1 cellular context compared by ENCODE assay signal in the genomic region with DNA sequence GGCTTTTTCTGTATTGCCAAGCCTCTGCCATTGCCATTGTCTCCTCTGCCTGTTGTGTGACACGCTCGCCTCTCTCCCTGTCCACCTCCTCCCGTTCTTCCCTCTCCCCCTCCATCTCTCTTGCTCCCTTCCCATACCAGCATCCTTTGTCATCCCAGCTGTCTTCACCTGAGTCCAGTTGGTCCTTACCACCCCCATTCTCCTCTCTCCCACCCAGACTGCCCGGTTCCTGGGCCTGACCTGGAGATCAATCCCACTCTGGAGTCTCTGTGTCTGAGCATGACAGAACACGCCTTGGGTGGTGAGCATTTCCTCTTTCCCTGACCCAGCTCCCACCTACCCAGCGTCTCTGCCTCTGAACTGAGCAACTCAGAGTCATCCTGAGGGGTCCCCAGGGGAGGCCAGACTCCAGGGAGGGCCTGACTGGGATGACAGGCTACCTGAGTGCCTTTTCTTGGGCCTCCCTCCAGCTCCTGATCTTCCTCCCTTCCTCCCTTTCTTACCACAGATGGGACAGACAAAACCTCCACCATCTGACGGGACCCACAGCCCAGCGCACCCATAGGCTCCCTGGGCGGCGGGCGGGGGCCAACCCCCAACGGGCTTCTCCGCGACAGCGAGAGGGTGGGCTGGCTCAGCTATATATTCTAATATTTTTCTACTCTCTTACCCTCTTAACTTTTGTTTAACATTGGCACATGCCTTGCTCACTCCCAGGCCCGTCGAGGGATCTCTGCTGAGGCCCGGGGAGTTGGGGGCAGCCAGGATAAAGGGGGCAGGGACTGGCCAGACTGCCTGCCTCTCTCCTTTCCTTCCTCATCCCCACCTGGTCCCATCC.
TF ChIP-seq lines count a peak whose summit lies in the region.

No MANE protein-coding gene starts in this region.

TF ChIP-seq in H1, 55 proteins besides CTCF, POLR2A, EP300 and RAD21:
- TF ChIP-seq BCL11A (IDR thresholded peaks at IDR 0.05; ENCODE audit: low read depth in 2 of 2, low read length in 2 of 2) (no peak), RFX5 (IDR thresholded peaks at IDR 0.05; ENCODE audit: borderline replicate concordance, low read depth, low read length) (no peak), CBX8 (IDR thresholded peaks at IDR 0.05; ENCODE audit: borderline replicate concordance, low read depth, low read length) (no peak), SIX5 (IDR thresholded peaks at IDR 0.05; ENCODE audit: low read depth, low read length) (no peak), CREB1 (IDR thresholded peaks at IDR 0.05) (no peak), SAP30 (IDR thresholded peaks at IDR 0.05; ENCODE audit: insufficient read depth, insufficient replicate concordance, low read length) (no peak), KDM1A (IDR thresholded peaks at IDR 0.05; ENCODE audit: borderline replicate concordance, low read length) (no peak), RBBP5 (IDR thresholded peaks at IDR 0.05; ENCODE audit: borderline replicate concordance, low read depth, low read length) (no peak), BRCA1 (IDR thresholded peaks at IDR 0.05; ENCODE audit: low read depth, low read length) (no peak), CTBP2 (IDR thresholded peaks at IDR 0.05; ENCODE audit: borderline replicate concordance, insufficient read depth, insufficient read length, low read length) (no peak), CHD1 (IDR thresholded peaks at IDR 0.05; ENCODE audit: low read depth, low read length) (no peak), KDM4A (IDR thresholded peaks at IDR 0.05; ENCODE audit: low read depth, low read length, severe bottlenecking) (no peak)
- TF ChIP-seq, protein P1, sequence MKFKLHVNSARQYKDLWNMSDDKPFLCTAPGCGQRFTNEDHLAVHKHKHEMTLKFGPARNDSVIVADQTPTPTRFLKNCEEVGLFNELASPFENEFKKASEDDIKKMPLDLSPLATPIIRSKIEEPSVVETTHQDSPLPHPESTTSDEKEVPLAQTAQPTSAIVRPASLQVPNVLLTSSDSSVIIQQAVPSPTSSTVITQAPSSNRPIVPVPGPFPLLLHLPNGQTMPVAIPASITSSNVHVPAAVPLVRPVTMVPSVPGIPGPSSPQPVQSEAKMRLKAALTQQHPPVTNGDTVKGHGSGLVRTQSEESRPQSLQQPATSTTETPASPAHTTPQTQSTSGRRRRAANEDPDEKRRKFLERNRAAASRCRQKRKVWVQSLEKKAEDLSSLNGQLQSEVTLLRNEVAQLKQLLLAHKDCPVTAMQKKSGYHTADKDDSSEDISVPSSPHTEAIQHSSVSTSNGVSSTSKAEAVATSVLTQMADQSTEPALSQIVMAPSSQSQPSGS (IDR thresholded peaks at IDR 0.05; ENCODE audit: low read length), result no peak
- TF ChIP-seq, protein P2, sequence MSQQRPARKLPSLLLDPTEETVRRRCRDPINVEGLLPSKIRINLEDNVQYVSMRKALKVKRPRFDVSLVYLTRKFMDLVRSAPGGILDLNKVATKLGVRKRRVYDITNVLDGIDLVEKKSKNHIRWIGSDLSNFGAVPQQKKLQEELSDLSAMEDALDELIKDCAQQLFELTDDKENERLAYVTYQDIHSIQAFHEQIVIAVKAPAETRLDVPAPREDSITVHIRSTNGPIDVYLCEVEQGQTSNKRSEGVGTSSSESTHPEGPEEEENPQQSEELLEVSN (IDR thresholded peaks at IDR 0.05), result no peak
